In genomic region chr20:17854307-17854903, GRCh38 we compare ENCODE assay signal across 9 cellular contexts.
DNase-seq lines count a peak whose midpoint lies in the region; ATAC-seq, FAIRE-seq and TF ChIP-seq lines count a peak whose summit lies in the region.
"Had no signal": no experiment of that assay in that cellular context is flagged by ENCODE, and none has a peak within 500 bp of the region (broad histone marks: within the 10 kb centered on the region; RNA-seq: fewer than 3 reads in every experiment).

No MANE protein-coding gene starts in this region.

- H3K27me3 ChIP-seq in K562 (ENCODE audit: control insufficient read depth in 2 of 2, insufficient read depth in 2 of 2, low read length in 2 of 2) (peaks cover 6 to 14% of the 10 kb centered on the region in 2 experiments; a peak in 4 of 5 replicates), lower lobe of right lung (ENCODE audit: low read depth) (no peaks in the 10 kb centered on the region)

- no peaks in the 10 kb centered on the region for H3K9me1 ChIP-seq in K562 (ENCODE audit: control insufficient read depth, insufficient read depth, low read length)

- FAIRE-seq in K562 (lab: Jason Lieb, UNC), result no peak
- FAIRE-seq: endometrium had no signal

- no peak overlapping the region for H3K4me3 ChIP-seq in K562
- H3K4me3 ChIP-seq in lower lobe of right lung, result no peak overlapping the region

- ATAC-seq in K562 (peak; percentile 81), lower lobe of right lung (peak; percentile 42 to 67), HG03342 (IDR thresholded peaks at IDR 0.05; ENCODE audit: unreplicated experiment) (no peak), GM21390 (IDR thresholded peaks at IDR 0.05; ENCODE audit: unreplicated experiment) (no peak), GM18867 (IDR thresholded peaks at IDR 0.05; ENCODE audit: unreplicated experiment) (no peak)

- no peak overlapping the region for H3K27ac ChIP-seq in K562 (ENCODE audit: extremely low read depth, low read depth, low read length)
- no peak overlapping the region for H3K27ac ChIP-seq in lower lobe of right lung

- H3K4me1 ChIP-seq in K562 (replicated peaks in 1 of 2; ENCODE audit: control insufficient read depth in 2 of 2, insufficient read depth in 2 of 2, low read length in 2 of 2) (peaks cover 0 to 2% of the 10 kb centered on the region in 2 experiments; a peak in 1 of 5 replicates), lower lobe of right lung (peaks cover 13% of the 10 kb centered on the region)

- H3K9me3 ChIP-seq in K562 (replicated peaks; ENCODE audit: control insufficient read depth, insufficient read depth, low read depth, low read length), result no peaks in the 10 kb centered on the region
- no peaks in the 10 kb centered on the region for H3K9me3 ChIP-seq in lower lobe of right lung

- H3K79me2 ChIP-seq in K562 (ENCODE audit: control insufficient read depth, insufficient read depth, low read length), result no peaks in the 10 kb centered on the region

- DNase-seq in CD1c-positive myeloid dendritic cell (ENCODE audit: extremely low spot score) (peak; percentile 18), LHCN-M2 (ENCODE audit: low read depth) (peak; percentile 41), K562 (ENCODE audit: extremely low read depth in 1 of 4, low spot score in 3 of 4) (peak in 1 of 4 experiments; percentile 14), lower lobe of right lung (no peak), NCI-H2081 treated with DMSO at 0.1 percent for 48 hours (lab: John Stamatoyannopoulos, UW) (no peak)

- no peak for TF ChIP-seq EP300 in K562 (IDR thresholded peaks at IDR 0.05; ENCODE audit: low read length)

- H3K4me2 ChIP-seq in K562 (ENCODE audit: insufficient read depth, low read length), result no peak overlapping the region

- BruUV-seq in K562 (replicated peaks; lab: Mats Ljungman, UMichigan), result no TSS peak

- CTCF ChIA-PET in K562 (lab: Yijun Ruan, JAX; ENCODE audit: low intra/inter-chr PET ratio), result interaction anchor here (0.7 kb wide), 1 partner anchor 41 kb away, joined by 3 read pairs; no protein-coding TSS in a partner anchor

- no peaks in the 10 kb centered on the region for H3K36me3 ChIP-seq in K562 (ENCODE audit: control insufficient read depth, insufficient read depth, low read length)
- no peaks in the 10 kb centered on the region for H3K36me3 ChIP-seq in lower lobe of right lung

- TF ChIP-seq CTCF in K562 (IDR thresholded peaks at IDR 0.05 in 2 of 3, conservative IDR thresholded peaks at IDR 0.05 in 1 of 3; ENCODE audit: insufficient read depth in 2 of 3, low read depth in 1 of 3, low read length in 3 of 3), result no peak
- no peak for TF ChIP-seq CTCF in lower lobe of right lung (IDR thresholded peaks at IDR 0.05)

- H2AFZ ChIP-seq in K562 (ENCODE audit: low read depth, low read length), result no peak overlapping the region

- intact Hi-C loops in K562 (cut with micrococcal nuclease), result no loop called here
- intact Hi-C loops in lower lobe of right lung (cut with DNase I), result no loop called here

- TF ChIP-seq POLR2A in K562 (conservative IDR thresholded peaks at IDR 0.05), result no peak

- H3K9ac ChIP-seq in K562 (ENCODE audit: insufficient read depth in 1 of 2, low read depth in 2 of 2, low read length in 2 of 2), result no peak overlapping the region

- POLR2A ChIA-PET in K562 (lab: Yijun Ruan, JAX), result interaction anchor here (0.6 kb wide), 1 partner anchor 64 kb away, joined by 4 read pairs; no protein-coding TSS in a partner anchor

- H4K20me1 ChIP-seq in K562 (replicated peaks; ENCODE audit: control insufficient read depth, insufficient read depth, low read length), result no peaks in the 10 kb centered on the region

- 19% methylated on average over 4 of the region's 4 CpGs for WGBS in K562 (ENCODE audit: insufficient coverage, low coverage, missing lambda C conversion rate)

- in situ Hi-C loops in K562 (cut with MboI), result no loop called here

- no peak for TF ChIP-seq RAD21 in K562 (CRISPR knock-in tag; conservative IDR thresholded peaks at IDR 0.05 in 1 of 2, IDR thresholded peaks at IDR 0.05 in 1 of 2)

TF ChIP-seq in K562, 482 proteins besides CTCF, POLR2A, EP300 and RAD21:
- no peak for TF ChIP-seq NCOR1 (IDR thresholded peaks at IDR 0.05)
- TF ChIP-seq ATF3 (IDR thresholded peaks at IDR 0.05), result no peak
- no peak for TF ChIP-seq ATF3 (CRISPR knock-in tag; conservative IDR thresholded peaks at IDR 0.05)
- peak; percentile 80 for TF ChIP-seq HCFC1 (IDR thresholded peaks at IDR 0.05; ENCODE audit: low read depth, low read length)
- TF ChIP-seq HNRNPK (IDR thresholded peaks at IDR 0.05; ENCODE audit: low read depth, low read length, poor library complexity, severe bottlenecking), result no peak
- peak; percentile 31 to 38; a peak in 2 of 4 replicates for TF ChIP-seq SIX5 (IDR thresholded peaks at IDR 0.05; ENCODE audit: borderline replicate concordance in 1 of 2, insufficient read depth in 1 of 2, low read depth in 1 of 2, low read length in 2 of 2)
- no peak for TF ChIP-seq NR2C2 (CRISPR knock-in tag; IDR thresholded peaks at IDR 0.05)
- 0 out of 2 replicates have a peak, but pooled peaks have one; percentile 29 for TF ChIP-seq NR2C2 (tag; IDR thresholded peaks at IDR 0.05)
- TF ChIP-seq ZBTB12 (CRISPR knock-in tag; IDR thresholded peaks at IDR 0.05), result no peak
- no peak for TF ChIP-seq NR2C1 (IDR thresholded peaks at IDR 0.05)
- peak; percentile 31; the same call in 1 of the 2 replicates for TF ChIP-seq NR2C1 (tag; IDR thresholded peaks at IDR 0.05)
- TF ChIP-seq HMGXB4 (CRISPR knock-in tag; IDR thresholded peaks at IDR 0.05), result no peak
- TF ChIP-seq LARP7 (IDR thresholded peaks at IDR 0.05), result no peak
- TF ChIP-seq GABPA (tag; conservative IDR thresholded peaks at IDR 0.05; ENCODE audit: low read depth), result no peak
- TF ChIP-seq TAF15 (IDR thresholded peaks at IDR 0.05; ENCODE audit: low read depth, low read length), result no peak
- peak; percentile 47; the same call in 1 of the 2 replicates for TF ChIP-seq NFIC (IDR thresholded peaks at IDR 0.05)
- TF ChIP-seq ELF1 (tag; IDR thresholded peaks at IDR 0.05), result 0 out of 2 replicates have a peak, but pooled peaks have one; percentile 28
- TF ChIP-seq ZNF143 (CRISPR knock-in tag; IDR thresholded peaks at IDR 0.05), result peak; percentile 76

Comparison
In these comparisons a context has a peak if more than half of its experiments do, and no peak if none do; other contexts are left out.
1. DNase-seq: peak in CD1c-positive myeloid dendritic cell (single experiment) and LHCN-M2 (single experiment); none in lower lobe of right lung (single experiment) and NCI-H2081 treated with DMSO at 0.1 percent for 48 hours (single experiment).
2. ATAC-seq: peak in K562 (single experiment) and lower lobe of right lung (2 of 2); none in HG03342 (single experiment), GM21390 (single experiment) and GM18867 (single experiment).